Comparison of ENCODE assay signal across 10 cellular contexts in the genomic region with DNA sequence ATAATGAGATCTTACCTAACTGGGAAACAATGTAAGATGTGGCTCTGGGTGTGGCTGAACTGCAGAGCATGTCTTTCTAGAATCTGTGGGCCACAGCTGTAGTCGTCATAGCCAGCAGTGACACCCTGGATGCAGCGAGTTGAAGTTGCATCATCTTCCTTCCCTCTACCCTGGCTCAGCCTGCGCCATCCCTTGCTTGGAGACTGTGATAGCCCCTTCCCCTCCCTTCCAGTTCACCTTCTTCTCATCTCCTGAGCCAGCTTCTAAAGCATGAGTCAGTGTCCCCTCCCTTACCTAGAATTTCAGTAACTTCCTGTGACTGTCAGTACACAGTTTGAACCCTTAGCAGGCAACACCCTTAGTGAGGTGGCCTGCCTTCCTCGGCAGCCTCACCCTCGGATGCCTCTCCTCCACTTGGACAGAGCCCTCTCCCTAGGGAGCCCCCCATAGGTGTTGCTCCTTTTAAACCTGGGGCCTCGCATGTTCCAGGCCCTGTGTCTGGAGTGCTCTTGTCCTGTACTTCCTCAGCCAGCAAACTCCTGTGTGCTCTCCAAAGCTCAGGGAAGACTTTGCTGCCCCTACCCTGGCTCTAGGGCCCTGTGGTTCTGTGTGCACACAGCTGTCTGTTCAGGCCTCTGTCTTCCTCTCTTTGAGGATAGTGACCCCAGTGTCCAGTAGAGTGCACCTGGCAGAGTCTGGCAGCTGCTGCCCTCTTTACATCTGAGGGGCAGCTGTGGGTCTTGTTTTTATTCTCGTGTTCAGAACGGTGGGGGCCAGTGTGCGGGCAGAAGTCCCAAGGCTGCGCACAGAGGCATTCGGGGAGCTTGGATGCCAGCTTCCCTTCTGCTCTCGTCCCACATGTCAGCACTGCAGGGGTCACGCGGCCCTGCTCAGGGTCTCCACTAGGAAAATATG. TPM values are rescaled to one million over a fixed set of nuclear protein-coding genes. Genes with fewer than 3 reads are reported as not detected.
DNase-seq lines count a peak whose midpoint lies in the region; ATAC-seq, FAIRE-seq and TF ChIP-seq lines count a peak whose summit lies in the region.
"Had no signal": no experiment of that assay in that cellular context is flagged by ENCODE, and none has a peak within 500 bp of the region (broad histone marks: within the 10 kb centered on the region; RNA-seq: fewer than 3 reads in every experiment).

No MANE protein-coding gene starts in this region.

- peaks cover 5% of the 10 kb centered on the region; the same call in 1 of the 2 replicates for H3K79me2 ChIP-seq in PC-3 (ENCODE audit: low read length)
- H3K79me2 ChIP-seq in astrocyte (ENCODE audit: insufficient read depth, low read length), result no peaks in the 10 kb centered on the region
- no peaks in the 10 kb centered on the region for H3K79me2 ChIP-seq in osteoblast (ENCODE audit: insufficient read depth, low read length)
- H3K79me2 ChIP-seq in Karpas-422 (ENCODE audit: low read length), result 0 out of 2 replicates have a peak, but pooled peaks cover 7% of the 10 kb centered on the region
- peaks cover 6% of the 10 kb centered on the region; the same call in 1 of the 2 replicates for H3K79me2 ChIP-seq in SK-N-SH (ENCODE audit: insufficient read depth)

- DNase-seq in ELR (ENCODE audit: low read depth) (peak; percentile 25), PC-3 (peak; percentile 83), astrocyte (ENCODE audit: low read depth) (no peak), osteoblast (ENCODE audit: insufficient read length, low spot score, missing footprints) (peak; percentile 52), Karpas-422 (no peak), progenitor cell of endocrine pancreas (ENCODE audit: low spot score, unreplicated experiment) (no peak), SK-N-SH (no peak)
- DNase-seq: dermis blood vessel endothelial cell had no signal

- H3K4me3 Mint-ChIP-seq in astrocyte (ENCODE audit: unreplicated experiment) (no peak overlapping the region), progenitor cell of endocrine pancreas (ENCODE audit: low read depth) (no peak overlapping the region)

- no peak for TF ChIP-seq CTCF in PC-3 (conservative IDR thresholded peaks at IDR 0.05; ENCODE audit: low read depth, low read length)
- no peak for TF ChIP-seq CTCF in astrocyte (IDR thresholded peaks at IDR 0.05; ENCODE audit: insufficient read depth, low read depth, low read length)
- TF ChIP-seq CTCF in osteoblast (IDR thresholded peaks at IDR 0.05; ENCODE audit: extremely low read depth, low read depth, low read length), result no peak
- no peak for TF ChIP-seq CTCF in progenitor cell of endocrine pancreas (IDR thresholded peaks at IDR 0.05; ENCODE audit: unreplicated experiment)
- no peak for TF ChIP-seq CTCF in SK-N-SH (IDR thresholded peaks at IDR 0.05)

- CTCF ChIA-PET in PC-3 (lab: Charles Lee), result no interaction called here
- CTCF ChIA-PET in SK-N-SH (lab: Yijun Ruan, JAX), result interaction anchor here (1.5 to 2.1 kb wide), 2 partner anchors 9 to 25 kb away, joined by 3 to 5 read pairs; no protein-coding TSS in a partner anchor

- POLR2A ChIA-PET in PC-3 (lab: Charles Lee; ENCODE audit: unreplicated experiment), result interaction anchor here (0.6 kb wide), 2 partner anchors 307 to 329 kb away, joined by 4 read pairs; no protein-coding TSS in a partner anchor
- POLR2A ChIA-PET in SK-N-SH (lab: Yijun Ruan, JAX), result no interaction called here

- H3K27ac ChIP-seq in PC-3 (ENCODE audit: low read length) (peak overlapping the region; percentile 92), astrocyte (ENCODE audit: low read depth, low read length) (no peak overlapping the region), osteoblast (ENCODE audit: low read depth, low read length) (no peak overlapping the region), Karpas-422 (ENCODE audit: low read length) (no peak overlapping the region), SK-N-SH (ENCODE audit: low read depth in 2 of 2, low read length in 1 of 2) (no peak overlapping the region)
- H3K27ac ChIP-seq: pancreas had no signal

- TF ChIP-seq RAD21 in SK-N-SH (IDR thresholded peaks at IDR 0.05; ENCODE audit: low read length), result no peak

- peak overlapping the region; percentile 64 for H3K9ac ChIP-seq in PC-3 (ENCODE audit: low read length)
- no peak overlapping the region for H3K9ac ChIP-seq in astrocyte (ENCODE audit: low read length)
- H3K9ac ChIP-seq in Karpas-422 (ENCODE audit: low read length), result no peak overlapping the region
- H3K9ac ChIP-seq in SK-N-SH, result no peak overlapping the region

- H3K9me2 ChIP-seq in PC-3 (replicated peaks; ENCODE audit: low read length) (no peaks in the 10 kb centered on the region), Karpas-422 (replicated peaks; ENCODE audit: insufficient read depth, low read length) (no peaks in the 10 kb centered on the region), SK-N-SH (no peaks in the 10 kb centered on the region)

- peak; percentile 96 for ATAC-seq in PC-3

- peak overlapping the region; percentile 20 for H3K27ac Mint-ChIP-seq in astrocyte (ENCODE audit: unreplicated experiment)
- H3K27ac Mint-ChIP-seq in progenitor cell of endocrine pancreas, result no peak overlapping the region

- intact Hi-C loops in PC-3 (cut with micrococcal nuclease), result no loop called here

- H3K4me1 ChIP-seq in PC-3 (ENCODE audit: insufficient read depth, low read length), result peaks cover 21% of the 10 kb centered on the region
- peaks cover 1% of the 10 kb centered on the region for H3K4me1 ChIP-seq in astrocyte (ENCODE audit: insufficient read depth, low read length)
- H3K4me1 ChIP-seq in osteoblast (ENCODE audit: insufficient read depth, low read length), result no peaks in the 10 kb centered on the region
- no peaks in the 10 kb centered on the region for H3K4me1 ChIP-seq in Karpas-422 (ENCODE audit: low read length)
- no peaks in the 10 kb centered on the region for H3K4me1 ChIP-seq in SK-N-SH (ENCODE audit: control insufficient read depth in 1 of 2, insufficient read depth in 2 of 2, low read depth in 1 of 2, low read length in 1 of 2)
- H3K4me1 ChIP-seq: pancreas had no signal

- peaks cover 6% of the 10 kb centered on the region for H3K4me1 Mint-ChIP-seq in astrocyte (ENCODE audit: low read depth, unreplicated experiment)
- H3K4me1 Mint-ChIP-seq in progenitor cell of endocrine pancreas (ENCODE audit: low read depth), result no peaks in the 10 kb centered on the region

- BruUV-seq in PC-3 (replicated peaks; lab: Mats Ljungman, UMichigan), result TSS peak; percentile 59

- peaks cover 29% of the 10 kb centered on the region for H3K36me3 ChIP-seq in PC-3 (ENCODE audit: low read depth, low read length)
- peaks cover 23% of the 10 kb centered on the region for H3K36me3 ChIP-seq in astrocyte (ENCODE audit: insufficient read depth, low read length)
- H3K36me3 ChIP-seq in osteoblast (ENCODE audit: insufficient read depth, low read length), result peaks cover 55% of the 10 kb centered on the region
- H3K36me3 ChIP-seq in Karpas-422 (ENCODE audit: insufficient read depth, low read length), result peaks cover 15% of the 10 kb centered on the region; the same call in 1 of the 2 replicates
- H3K36me3 ChIP-seq in SK-N-SH (replicated peaks in 1 of 2; ENCODE audit: control insufficient read depth in 1 of 2, insufficient read depth in 2 of 2, low read length in 1 of 2), result peaks cover 9 to 65% of the 10 kb centered on the region in 2 experiments

- H4K20me1 ChIP-seq in PC-3 (ENCODE audit: low read length) (no peaks in the 10 kb centered on the region), astrocyte (ENCODE audit: insufficient read depth, low read length) (peaks cover 24% of the 10 kb centered on the region), osteoblast (ENCODE audit: insufficient read depth, low read length) (peaks cover 7% of the 10 kb centered on the region), Karpas-422 (ENCODE audit: insufficient read depth, low read depth, low read length) (no peaks in the 10 kb centered on the region), SK-N-SH (ENCODE audit: insufficient read depth) (no peaks in the 10 kb centered on the region)

- H3K27me3 ChIP-seq in PC-3 (ENCODE audit: low read length) (no peaks in the 10 kb centered on the region), astrocyte (ENCODE audit: insufficient read depth, low read length) (no peaks in the 10 kb centered on the region), osteoblast (ENCODE audit: insufficient read depth, low read length) (no peaks in the 10 kb centered on the region), Karpas-422 (ENCODE audit: low read length) (no peaks in the 10 kb centered on the region), SK-N-SH (ENCODE audit: insufficient read depth) (no peaks in the 10 kb centered on the region)
- H3K27me3 ChIP-seq: pancreas had no signal

- no peak for FAIRE-seq in astrocyte (lab: Jason Lieb, UNC)
- FAIRE-seq: G401.6, pancreas had no signal

- H2AFZ ChIP-seq in PC-3 (ENCODE audit: low read length) (no peak overlapping the region), astrocyte (ENCODE audit: low read depth, low read length) (no peak overlapping the region), osteoblast (ENCODE audit: low read length) (no peak overlapping the region), Karpas-422 (ENCODE audit: low read length) (no peak overlapping the region), SK-N-SH (ENCODE audit: low read depth) (no peak overlapping the region)

- WGBS in SK-N-SH (ENCODE audit: low lambda C conversion rate), result 96% methylated on average over 11 of the region's 14 CpGs

- H3K36me3 Mint-ChIP-seq in astrocyte (ENCODE audit: low read depth, unreplicated experiment) (peaks cover 20% of the 10 kb centered on the region), progenitor cell of endocrine pancreas (ENCODE audit: insufficient read depth) (peaks cover 28% of the 10 kb centered on the region)

- TF ChIP-seq EP300 in SK-N-SH (IDR thresholded peaks at IDR 0.05; ENCODE audit: borderline replicate concordance in 1 of 2, low read depth in 1 of 2, low read length in 1 of 2), result no peak

- H3K9me3 ChIP-seq in PC-3 (ENCODE audit: low read length) (no peaks in the 10 kb centered on the region), astrocyte (ENCODE audit: insufficient read depth, low read depth, low read length) (no peaks in the 10 kb centered on the region), osteoblast (ENCODE audit: low read depth, low read length) (no peaks in the 10 kb centered on the region), Karpas-422 (ENCODE audit: low read length) (no peaks in the 10 kb centered on the region), SK-N-SH (no peaks in the 10 kb centered on the region)
- H3K9me3 ChIP-seq: pancreas had no signal

- H3F3A ChIP-seq in PC-3 (ENCODE audit: low read length, unreplicated experiment) (no peaks in the 10 kb centered on the region), SK-N-SH (replicated peaks; ENCODE audit: insufficient read depth) (no peaks in the 10 kb centered on the region)

- H3K4me3 ChIP-seq in PC-3 (ENCODE audit: low read length) (0 out of 2 replicates have a peak overlapping the region, but pooled peaks have one; percentile 30), astrocyte (ENCODE audit: insufficient read depth, low read depth, low read length) (no peak overlapping the region), osteoblast (ENCODE audit: insufficient read depth, low read length) (no peak overlapping the region), Karpas-422 (ENCODE audit: low read length) (no peak overlapping the region), SK-N-SH (ENCODE audit: low read depth in 2 of 2, low read length in 1 of 2) (no peak overlapping the region)
- H3K4me3 ChIP-seq: pancreas had no signal

- H3K27me3 Mint-ChIP-seq in astrocyte (ENCODE audit: low read depth, unreplicated experiment), result no peaks in the 10 kb centered on the region
- H3K27me3 Mint-ChIP-seq in progenitor cell of endocrine pancreas, result no peaks in the 10 kb centered on the region

- H3K9me3 Mint-ChIP-seq in astrocyte (ENCODE audit: unreplicated experiment) (peaks cover 2% of the 10 kb centered on the region), progenitor cell of endocrine pancreas (ENCODE audit: low read depth) (no peaks in the 10 kb centered on the region)

- H3K4me2 ChIP-seq in PC-3 (ENCODE audit: low read length), result peak overlapping the region; percentile 69
- H3K4me2 ChIP-seq in astrocyte (ENCODE audit: low read length), result no peak overlapping the region
- no peak overlapping the region for H3K4me2 ChIP-seq in osteoblast (ENCODE audit: insufficient read depth, low read length)
- H3K4me2 ChIP-seq in Karpas-422 (ENCODE audit: low read depth, low read length, poor library complexity, severe bottlenecking), result no peak overlapping the region
- H3K4me2 ChIP-seq in SK-N-SH, result no peak overlapping the region

RNA-seq across cellular contexts. Expression of gene TADA2B, which starts 43.7 kb away (rescaled TPM):
- 14.7 and 16.5 TPM in 2 replicates for total RNA-seq in PC-3 (2014; rRNA removed)
- total RNA-seq in astrocyte, result 18.0 and 19.8 TPM in 2 replicates
- total RNA-seq in osteoblast, result 12.7 and 13.0 TPM in 2 replicates
- 12.8 and 23.4 TPM in 2 replicates for total RNA-seq in Karpas-422 (2014; rRNA removed; shearing (Covaris generic); ENCODE audit: low replicate concordance)
- total RNA-seq in progenitor cell of endocrine pancreas, result 21.2 and 21.8 TPM in 2 replicates
- polyA plus RNA-seq in SK-N-SH (2012; rRNA removed), result 6.0 and 8.0 TPM in 2 replicates
- 7.2 and 8.0 TPM in 2 replicates for polyA plus RNA-seq in SK-N-SH (2012; cell fraction: cytosol; rRNA removed)
- polyA plus RNA-seq in SK-N-SH (2012; cell fraction: nucleus; rRNA removed), result 6.0 and 7.2 TPM in 2 replicates

Comparison
In these comparisons a context has a peak if more than half of its experiments do, and no peak if none do; other contexts are left out.
1. DNase-seq: peak in ELR (single experiment), PC-3 (single experiment) and osteoblast (single experiment); none in astrocyte (single experiment), Karpas-422 (single experiment), progenitor cell of endocrine pancreas (single experiment) and SK-N-SH (single experiment).